ENCODE assay signal across 8 cellular contexts in the genomic region with DNA sequence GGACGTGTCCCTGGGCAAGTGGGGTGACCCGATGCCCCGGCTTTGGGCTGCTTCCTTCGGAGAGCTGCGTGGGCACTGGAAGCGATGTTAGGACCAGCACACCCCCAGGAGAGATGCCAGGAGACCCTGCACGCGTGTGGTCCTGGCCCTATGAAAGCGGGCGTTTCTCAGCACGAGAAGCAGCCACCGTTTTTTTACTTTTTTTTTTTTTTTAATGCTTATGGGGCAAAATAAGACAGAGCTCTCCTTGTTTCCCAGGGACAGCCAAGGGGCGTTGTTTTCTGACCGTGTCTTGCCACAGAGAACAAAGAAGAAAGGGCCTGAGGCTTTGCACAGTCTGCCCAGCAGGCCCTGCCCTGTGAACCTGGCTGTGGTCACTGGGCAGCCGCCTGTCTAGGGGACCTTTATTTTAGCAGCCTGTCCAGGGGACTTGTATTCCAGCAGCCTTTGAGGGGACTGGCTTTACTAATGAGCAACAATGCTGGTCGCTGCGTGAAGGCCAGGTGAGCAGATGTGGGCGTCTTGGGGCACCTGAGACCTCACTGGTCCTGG. TPM values are rescaled to one million over a fixed set of nuclear protein-coding genes. Genes with fewer than 3 reads are reported as not detected.
DNase-seq lines count a peak whose midpoint lies in the region; ATAC-seq, FAIRE-seq and TF ChIP-seq lines count a peak whose summit lies in the region.

No MANE protein-coding gene starts in this region.

- no peak for TF ChIP-seq POLR2A in K562 (conservative IDR thresholded peaks at IDR 0.05)

- H3K36me3 ChIP-seq in left ventricle myocardium inferior, result peaks cover under 1% of the 10 kb centered on the region
- H3K36me3 ChIP-seq in K562 (ENCODE audit: control insufficient read depth, insufficient read depth, low read length), result peaks cover 54% of the 10 kb centered on the region; the same call in 2 of the 3 replicates

- POLR2A ChIA-PET in K562 (lab: Yijun Ruan, JAX), result interaction anchor here (0.6 to 5.2 kb wide), 6 partner anchors 9 to 224 kb away, joined by 3 to 59 read pairs (median 4); partner anchors contain the start of genes ARL16, HGS and MRPL12
- POLR2A ChIA-PET in GM10248 (lab: Yijun Ruan, JAX), result interaction anchor here (0.5 to 1.4 kb wide), 5 partner anchors 9 to 593 kb away, joined by 3 to 4 read pairs (median 3); no protein-coding TSS in a partner anchor

- WGBS in K562 (ENCODE audit: insufficient coverage, low coverage, missing lambda C conversion rate), result 3% methylated on average over 16 of the region's 18 CpGs

- TF ChIP-seq CTCF in left ventricle myocardium inferior (IDR thresholded peaks at IDR 0.05; ENCODE audit: borderline replicate concordance), result no peak
- no peak for TF ChIP-seq CTCF in K562 (IDR thresholded peaks at IDR 0.05 in 2 of 3, conservative IDR thresholded peaks at IDR 0.05 in 1 of 3; ENCODE audit: insufficient read depth in 2 of 3, low read depth in 1 of 3, low read length in 3 of 3)
- no peak for TF ChIP-seq CTCF in GM10248 (IDR thresholded peaks at IDR 0.05; ENCODE audit: control extremely low read depth, extremely low read depth, low read depth, missing control alignments)

- TF ChIP-seq EP300 in K562 (IDR thresholded peaks at IDR 0.05; ENCODE audit: low read length), result no peak

- no peaks in the 10 kb centered on the region for H3K27me3 Mint-ChIP-seq in memory B cell

- no peaks in the 10 kb centered on the region for H3K9me3 Mint-ChIP-seq in memory B cell

- H2AFZ ChIP-seq in K562 (ENCODE audit: low read depth, low read length), result no peak overlapping the region

- intact Hi-C loops in left ventricle myocardium inferior (cut with micrococcal nuclease) (no loop called here), left cardiac atrium (cut with DNase I) (no loop called here), K562 (cut with micrococcal nuclease) (no loop called here)

- no peaks in the 10 kb centered on the region for H3K27me3 ChIP-seq in left ventricle myocardium inferior (ENCODE audit: low read depth)
- no peaks in the 10 kb centered on the region for H3K27me3 ChIP-seq in K562 (ENCODE audit: control insufficient read depth in 2 of 2, insufficient read depth in 2 of 2, low read length in 2 of 2)

- DNase-seq in left ventricle myocardium inferior, result no peak
- no peak for DNase-seq in left cardiac atrium
- DNase-seq in K562 (ENCODE audit: extremely low read depth in 1 of 4, low spot score in 3 of 4), result no peak
- no peak for DNase-seq in memory B cell (ENCODE audit: low spot score in 2 of 2)
- DNase-seq in GM10248 (ENCODE audit: extremely low spot score), result no peak
- no peak for DNase-seq in GDM1 (lab: John Stamatoyannopoulos, UW)
- DNase-seq in stimulated activated CD4-positive, alpha-beta T cell treated with anti-CD3 and anti-CD28 coated beads, Interleukin-4, amount 100 ng/mL, for 4 hours, result no peak
- DNase-seq in stimulated activated CD4-positive, alpha-beta T cell treated with anti-CD3 and anti-CD28 coated beads, Interleukin-2, amount 100 ng/mL, for 48 hours, result no peak

- H3K4me2 ChIP-seq in K562 (ENCODE audit: insufficient read depth, low read length), result peak overlapping the region; percentile 92

- H3K4me3 Mint-ChIP-seq in memory B cell, result peak overlapping the region; percentile 82

- H3K4me1 ChIP-seq in left ventricle myocardium inferior (peaks cover 36% of the 10 kb centered on the region), K562 (replicated peaks in 1 of 2; ENCODE audit: control insufficient read depth in 2 of 2, insufficient read depth in 2 of 2, low read length in 2 of 2) (peaks cover 23 to 87% of the 10 kb centered on the region in 2 experiments)

- ATAC-seq in left cardiac atrium, result no peak
- peak; percentile 2; the same call in 2 of the 3 replicates for ATAC-seq in K562
- ATAC-seq in memory B cell (ENCODE audit: low read depth), result no peak

- H3K27ac ChIP-seq in left ventricle myocardium inferior (replicated peaks), result no peak overlapping the region
- peak overlapping the region; percentile 88 for H3K27ac ChIP-seq in K562 (ENCODE audit: extremely low read depth, low read depth, low read length)

- peaks cover 39% of the 10 kb centered on the region for H3K79me2 ChIP-seq in K562 (ENCODE audit: control insufficient read depth, insufficient read depth, low read length)

- FAIRE-seq in K562 (lab: Jason Lieb, UNC), result no peak

- H3K27ac Mint-ChIP-seq in memory B cell, result no peak overlapping the region

- peaks cover 10% of the 10 kb centered on the region for H3K4me1 Mint-ChIP-seq in memory B cell

- BruUV-seq in K562 (replicated peaks; lab: Mats Ljungman, UMichigan), result no TSS peak

- H3K4me3 ChIP-seq in left ventricle myocardium inferior, result peak overlapping the region; percentile 91
- H3K4me3 ChIP-seq in K562, result peak overlapping the region; percentile 93

- H3K9me3 ChIP-seq in left ventricle myocardium inferior (replicated peaks), result no peaks in the 10 kb centered on the region
- H3K9me3 ChIP-seq in K562 (replicated peaks; ENCODE audit: control insufficient read depth, insufficient read depth, low read depth, low read length), result no peaks in the 10 kb centered on the region

- in situ Hi-C loops in K562 (cut with MboI), result no loop called here

- peaks cover 13% of the 10 kb centered on the region for H4K20me1 ChIP-seq in K562 (replicated peaks; ENCODE audit: control insufficient read depth, insufficient read depth, low read length)

- CTCF ChIA-PET in K562 (lab: Yijun Ruan, JAX; ENCODE audit: low intra/inter-chr PET ratio) (interaction anchor here (1.1 kb wide), 1 partner anchor 308 kb away, joined by 3 read pairs; no protein-coding TSS in a partner anchor), GM10248 (lab: Yijun Ruan, JAX) (interaction anchor here (0.9 to 1.5 kb wide), 2 partner anchors 18 to 21 kb away, joined by 3 read pairs; no protein-coding TSS in a partner anchor)

- no peak for TF ChIP-seq RAD21 in K562 (CRISPR knock-in tag; conservative IDR thresholded peaks at IDR 0.05 in 1 of 2, IDR thresholded peaks at IDR 0.05 in 1 of 2)

- H3K9me1 ChIP-seq in K562 (ENCODE audit: control insufficient read depth, insufficient read depth, low read length), result peaks cover 2% of the 10 kb centered on the region

- H3K9ac ChIP-seq in K562 (ENCODE audit: insufficient read depth in 1 of 2, low read depth in 2 of 2, low read length in 2 of 2), result peak overlapping the region; percentile 80 to 95

- no peaks in the 10 kb centered on the region for H3K36me3 Mint-ChIP-seq in memory B cell

RNA-seq across cellular contexts. Expression of gene SLC25A10, which starts 1.0 kb away (rescaled TPM):
- 8.2 TPM for total RNA-seq in left ventricle myocardium inferior
- 10 to 100 TPM; 10.1 to 11.8 TPM for total RNA-seq in left cardiac atrium
- total RNA-seq in K562 (2011; cell fraction: chromatin; rRNA removed; ENCODE audit: low replicate concordance), result 20.2 and 85.2 TPM in 2 replicates
- 76.7 and 104 TPM in 2 replicates for total RNA-seq in K562 (2011; cell fraction: nucleolus; rRNA removed)
- total RNA-seq in K562 (2011; cell fraction: nucleoplasm; rRNA removed), result 36.2 and 36.3 TPM in 2 replicates
- total RNA-seq in K562 (2014; rRNA removed), result 77.1 and 107 TPM in 2 replicates
- total RNA-seq in K562 (2014; rRNA removed; fragmentation: Illumina TruSeq; extraction: Trizol), result 8.5 and 15.4 TPM in 2 replicates
- total RNA-seq in K562 (2015; rRNA removed; fragmentation: Illumina TruSeq; extraction: Trizol), result 36.2 and 39.1 TPM in 2 replicates
- total RNA-seq in K562 (2021), result 85.6 and 86.9 TPM in 2 replicates
- 26.3 and 34.3 TPM in 2 replicates for polyA plus RNA-seq in K562 (2011; rRNA removed)
- polyA plus RNA-seq in K562 (2011; cell fraction: cytosol; rRNA removed), result 46.6 and 127 TPM in 2 replicates
- polyA plus RNA-seq in K562 (2011; cell fraction: nucleus; rRNA removed), result 60.6 and 93.2 TPM in 2 replicates
- polyA plus RNA-seq in K562 (2012), result 35.9 and 54.4 TPM in 2 replicates
- 34.3 and 70.2 TPM in 2 replicates for polyA plus RNA-seq in K562 (2014; fragmentation: Illumina TruSeq; extraction: Trizol)
- 1 to 10 TPM in 1 of 2 experiments, under 1 TPM in 1; 0.10 to 1.5 TPM for polyA plus RNA-seq in K562 (2014; fragmentation: Nextera tagmentation; extraction: Ambion mirVana)
- 68.4 and 70.6 TPM in 2 replicates for polyA plus RNA-seq in K562 (2014; rRNA removed)
- polyA minus RNA-seq in K562 (2011; rRNA and poly(A)+ RNA removed), result 7.7 and 13.8 TPM in 2 replicates
- 31.8 and 35.5 TPM in 2 replicates for polyA minus RNA-seq in K562 (2011; cell fraction: cytosol; rRNA and poly(A)+ RNA removed)
- 20.9 and 21.4 TPM in 2 replicates for polyA minus RNA-seq in K562 (2011; cell fraction: nucleus; rRNA and poly(A)+ RNA removed)

RNA-seq across cellular contexts. Expression of gene MRPL12, which starts 9.9 kb away (rescaled TPM):
- total RNA-seq in left ventricle myocardium inferior, result 157 TPM
- total RNA-seq in left cardiac atrium, result 100 to 1,000 TPM; 133 TPM
- 14.2 and 50.8 TPM in 2 replicates for total RNA-seq in K562 (2011; cell fraction: chromatin; rRNA removed; ENCODE audit: low replicate concordance)
- 61.9 and 77.4 TPM in 2 replicates for total RNA-seq in K562 (2011; cell fraction: nucleolus; rRNA removed)
- total RNA-seq in K562 (2011; cell fraction: nucleoplasm; rRNA removed), result 32.4 and 38.0 TPM in 2 replicates
- total RNA-seq in K562 (2014; rRNA removed), result 182 and 276 TPM in 2 replicates
- total RNA-seq in K562 (2014; rRNA removed; fragmentation: Illumina TruSeq; extraction: Trizol), result 31.8 and 40.0 TPM in 2 replicates
- 57.9 and 60.8 TPM in 2 replicates for total RNA-seq in K562 (2015; rRNA removed; fragmentation: Illumina TruSeq; extraction: Trizol)
- total RNA-seq in K562 (2021), result 231 and 251 TPM in 2 replicates
- polyA plus RNA-seq in K562 (2011; rRNA removed), result 101 and 110 TPM in 2 replicates
- polyA plus RNA-seq in K562 (2011; cell fraction: cytosol; rRNA removed), result 124 and 353 TPM in 2 replicates
- polyA plus RNA-seq in K562 (2011; cell fraction: nucleus; rRNA removed), result 53.5 and 78.2 TPM in 2 replicates
- polyA plus RNA-seq in K562 (2012), result 145 TPM in 2 replicates
- polyA plus RNA-seq in K562 (2014; fragmentation: Illumina TruSeq; extraction: Trizol), result 100 and 128 TPM in 2 replicates
- polyA plus RNA-seq in K562 (2014; fragmentation: Nextera tagmentation; extraction: Ambion mirVana), result 1 to 10 TPM in 1 of 2 experiments, under 1 TPM in 1; 0.94 to 2.7 TPM
- polyA plus RNA-seq in K562 (2014; rRNA removed), result 338 and 351 TPM in 2 replicates
- 36.5 and 49.2 TPM in 2 replicates for polyA minus RNA-seq in K562 (2011; rRNA and poly(A)+ RNA removed)
- 52.2 and 58.3 TPM in 2 replicates for polyA minus RNA-seq in K562 (2011; cell fraction: cytosol; rRNA and poly(A)+ RNA removed)
- polyA minus RNA-seq in K562 (2011; cell fraction: nucleus; rRNA and poly(A)+ RNA removed), result 15.9 and 32.2 TPM in 2 replicates

RNA-seq across cellular contexts. Expression of gene HGS, which starts 29.3 kb away (rescaled TPM):
- total RNA-seq in left ventricle myocardium inferior (50.5 TPM), left cardiac atrium (10 to 100 TPM; 42.3 to 52.6 TPM), K562 (2014; rRNA removed) (96.7 and 99.7 TPM in 2 replicates), K562 (2014; rRNA removed; fragmentation: Illumina TruSeq; extraction: Trizol) (55.5 and 77.1 TPM in 2 replicates), K562 (2015; rRNA removed; fragmentation: Illumina TruSeq; extraction: Trizol) (61.4 and 66.3 TPM in 2 replicates), K562 (2021) (132 and 161 TPM in 2 replicates)
- total RNA-seq in K562 (2011; cell fraction: chromatin; rRNA removed; ENCODE audit: low replicate concordance), result 345 and 984 TPM in 2 replicates
- 485 and 495 TPM in 2 replicates for total RNA-seq in K562 (2011; cell fraction: nucleolus; rRNA removed)
- total RNA-seq in K562 (2011; cell fraction: nucleoplasm; rRNA removed), result 301 and 334 TPM in 2 replicates
- polyA plus RNA-seq in K562 (2011; rRNA removed) (60.7 and 127 TPM in 2 replicates), K562 (2014; fragmentation: Illumina TruSeq; extraction: Trizol) (126 and 128 TPM in 2 replicates), K562 (2014; fragmentation: Nextera tagmentation; extraction: Ambion mirVana) (1 to 10 TPM; 3.9 to 9.4 TPM), K562 (2014; rRNA removed) (141 and 176 TPM in 2 replicates)
- 55.5 and 141 TPM in 2 replicates for polyA plus RNA-seq in K562 (2011; cell fraction: cytosol; rRNA removed)
- 547 and 894 TPM in 2 replicates for polyA plus RNA-seq in K562 (2011; cell fraction: nucleus; rRNA removed)
- 81.3 and 125 TPM in 2 replicates for polyA plus RNA-seq in K562 (2012)
- 76.0 and 85.7 TPM in 2 replicates for polyA minus RNA-seq in K562 (2011; rRNA and poly(A)+ RNA removed)
- 50.3 and 53.4 TPM in 2 replicates for polyA minus RNA-seq in K562 (2011; cell fraction: cytosol; rRNA and poly(A)+ RNA removed)
- 113 and 138 TPM in 2 replicates for polyA minus RNA-seq in K562 (2011; cell fraction: nucleus; rRNA and poly(A)+ RNA removed)

RNA-seq across cellular contexts. Expression of gene ARL16, which starts 29.5 kb away (rescaled TPM):
- total RNA-seq in left ventricle myocardium inferior, result 9.0 TPM
- 10 to 100 TPM; 12.2 to 22.3 TPM for total RNA-seq in left cardiac atrium
- 40.1 and 78.0 TPM in 2 replicates for total RNA-seq in K562 (2011; cell fraction: chromatin; rRNA removed; ENCODE audit: low replicate concordance)
- 48.6 and 55.2 TPM in 2 replicates for total RNA-seq in K562 (2011; cell fraction: nucleolus; rRNA removed)
- total RNA-seq in K562 (2011; cell fraction: nucleoplasm; rRNA removed), result 38.9 and 42.4 TPM in 2 replicates
- 25.2 and 46.0 TPM in 2 replicates for total RNA-seq in K562 (2014; rRNA removed)
- total RNA-seq in K562 (2014; rRNA removed; fragmentation: Illumina TruSeq; extraction: Trizol), result 18.8 and 21.6 TPM in 2 replicates
- total RNA-seq in K562 (2015; rRNA removed; fragmentation: Illumina TruSeq; extraction: Trizol), result 19.7 and 21.3 TPM in 2 replicates
- total RNA-seq in K562 (2021), result 18.3 and 22.6 TPM in 2 replicates
- polyA plus RNA-seq in K562 (2011; rRNA removed), result 29.8 and 30.6 TPM in 2 replicates
- 36.0 and 45.9 TPM in 2 replicates for polyA plus RNA-seq in K562 (2011; cell fraction: cytosol; rRNA removed)
- 16.8 and 22.9 TPM in 2 replicates for polyA plus RNA-seq in K562 (2011; cell fraction: nucleus; rRNA removed)
- 26.1 and 26.2 TPM in 2 replicates for polyA plus RNA-seq in K562 (2012)
- polyA plus RNA-seq in K562 (2014; fragmentation: Illumina TruSeq; extraction: Trizol), result 25.6 and 32.4 TPM in 2 replicates
- polyA plus RNA-seq in K562 (2014; fragmentation: Nextera tagmentation; extraction: Ambion mirVana), result 10 to 100 TPM in 1 of 2 experiments, 1 to 10 TPM in 1; 5.4 to 10.4 TPM
- 32.4 and 34.7 TPM in 2 replicates for polyA plus RNA-seq in K562 (2014; rRNA removed)
- polyA minus RNA-seq in K562 (2011; rRNA and poly(A)+ RNA removed), result 11.5 and 12.4 TPM in 2 replicates
- polyA minus RNA-seq in K562 (2011; cell fraction: cytosol; rRNA and poly(A)+ RNA removed), result 5.8 and 6.2 TPM in 2 replicates
- 7.3 and 11.8 TPM in 2 replicates for polyA minus RNA-seq in K562 (2011; cell fraction: nucleus; rRNA and poly(A)+ RNA removed)

RNA-seq across cellular contexts. Expression of gene CCDC137, which starts 46.5 kb away (rescaled TPM):
- total RNA-seq in left ventricle myocardium inferior (5.6 TPM), left cardiac atrium (1 to 10 TPM; 7.2 to 8.9 TPM), K562 (2014; rRNA removed) (56.0 and 64.2 TPM in 2 replicates), K562 (2014; rRNA removed; fragmentation: Illumina TruSeq; extraction: Trizol) (20.0 and 21.4 TPM in 2 replicates), K562 (2015; rRNA removed; fragmentation: Illumina TruSeq; extraction: Trizol) (47.1 and 48.5 TPM in 2 replicates), K562 (2021) (48.9 and 49.2 TPM in 2 replicates)
- total RNA-seq in K562 (2011; cell fraction: chromatin; rRNA removed; ENCODE audit: low replicate concordance), result 45.8 and 69.3 TPM in 2 replicates
- total RNA-seq in K562 (2011; cell fraction: nucleolus; rRNA removed), result 37.0 and 38.7 TPM in 2 replicates
- 27.8 and 51.5 TPM in 2 replicates for total RNA-seq in K562 (2011; cell fraction: nucleoplasm; rRNA removed)
- polyA plus RNA-seq in K562 (2011; rRNA removed) (18.9 and 24.8 TPM in 2 replicates), K562 (2014; fragmentation: Illumina TruSeq; extraction: Trizol) (38.3 and 41.1 TPM in 2 replicates), K562 (2014; fragmentation: Nextera tagmentation; extraction: Ambion mirVana) (1 to 10 TPM; 2.3 to 4.1 TPM), K562 (2014; rRNA removed) (63.7 and 68.1 TPM in 2 replicates)
- 18.3 and 30.6 TPM in 2 replicates for polyA plus RNA-seq in K562 (2011; cell fraction: cytosol; rRNA removed)
- polyA plus RNA-seq in K562 (2011; cell fraction: nucleus; rRNA removed), result 40.1 and 55.8 TPM in 2 replicates
- 28.5 and 39.2 TPM in 2 replicates for polyA plus RNA-seq in K562 (2012)
- polyA minus RNA-seq in K562 (2011; rRNA and poly(A)+ RNA removed), result 4.4 and 4.8 TPM in 2 replicates
- polyA minus RNA-seq in K562 (2011; cell fraction: cytosol; rRNA and poly(A)+ RNA removed), result 8.5 TPM in 2 replicates
- polyA minus RNA-seq in K562 (2011; cell fraction: nucleus; rRNA and poly(A)+ RNA removed), result 9.4 and 17.3 TPM in 2 replicates
